In genomic region chr10:125276137-125276536, GRCh38 we compare ENCODE assay signal across 25 cellular contexts.
"Had no signal": no experiment of that assay in that cellular context is flagged by ENCODE, and none has a peak within 500 bp of the region (broad histone marks: within the 10 kb centered on the region; RNA-seq: fewer than 3 reads in every experiment).

No MANE protein-coding gene starts in this region.

- ATAC-seq: effector memory CD8-positive, alpha-beta T cell; esophagus mucosa; gastrocnemius medialis; heart right ventricle; left cardiac atrium; left lung; left ventricle myocardium superior; lower lobe of right lung; mucosa of descending colon had no signal

- H3K27ac ChIP-seq: colonic mucosa, epithelial cell of prostate, esophagus squamous epithelium, gastrocnemius medialis, heart right ventricle, left lung, lower lobe of right lung had no signal

- DNase-seq: colonic mucosa; cortex of kidney; effector CD8-positive, alpha-beta T cell; effector memory CD8-positive, alpha-beta T cell; erythroblast; esophagus squamous epithelium; foreskin fibroblast; foreskin melanocyte; gastrocnemius medialis; glutamatergic neuron; head of caudate nucleus; heart right ventricle; hippocampal formation; left cardiac atrium; left lung; left ventricle myocardium superior; lower lobe of right lung; mesenchymal stem cell; mucosa of descending colon; naive B cell had no signal

- H3K27me3 ChIP-seq: colonic mucosa, gastrocnemius medialis, left lung had no signal

- H3K4me3 ChIP-seq: colonic mucosa, esophagus squamous epithelium, gastrocnemius medialis, heart right ventricle, left lung, lower lobe of right lung, mucosa of descending colon had no signal

- H3K4me1 ChIP-seq: colonic mucosa, esophagus squamous epithelium, gastrocnemius medialis, heart right ventricle, left lung, lower lobe of right lung had no signal

- FAIRE-seq: endometrium, islet of Langerhans, keratinocyte had no signal

- H3K9me3 ChIP-seq: colonic mucosa, esophagus squamous epithelium, gastrocnemius medialis had no signal

- H3K36me3 ChIP-seq: colonic mucosa, esophagus squamous epithelium, gastrocnemius medialis, heart right ventricle, left lung, lower lobe of right lung had no signal
